Comparison of ENCODE assay signal across 16 cellular contexts in genomic region chr12:11513288-11513687, GRCh38.
DNase-seq lines count a peak whose midpoint lies in the region; ATAC-seq, FAIRE-seq and TF ChIP-seq lines count a peak whose summit lies in the region.
"Had no signal": no experiment of that assay in that cellular context is flagged by ENCODE, and none has a peak within 500 bp of the region (broad histone marks: within the 10 kb centered on the region; RNA-seq: fewer than 3 reads in every experiment).

No MANE protein-coding gene starts in this region.

- WGBS in GM12878 (ENCODE audit: insufficient coverage, insufficient replicate concordance, low lambda C conversion rate, missing lambda C conversion rate): 39% methylated on average over 4 of the region's 4 CpGs
- WGBS in tibial nerve, 2 donors: 34 to 51% methylated on average over 4 of the region's 4 CpGs

- no peaks in the 10 kb centered on the region for H4K20me1 ChIP-seq in GM12878 (ENCODE audit: control insufficient read depth, insufficient read depth)

- no peaks in the 10 kb centered on the region for H3K4me1 Mint-ChIP-seq in osteocyte (ENCODE audit: unreplicated experiment)

- no peaks in the 10 kb centered on the region for H3K9me3 Mint-ChIP-seq in osteocyte (ENCODE audit: unreplicated experiment)
- H3K9me3 Mint-ChIP-seq: stimulated activated naive CD8-positive, alpha-beta T cell treated with anti-CD3 and anti-CD28 coated beads, Interleukin-15, amount 100 ng/mL, for 72 hours had no signal

- no peaks in the 10 kb centered on the region for H3K9me3 ChIP-seq in GM12878 (replicated peaks; ENCODE audit: control insufficient read depth, insufficient read depth, low read length)
- H3K9me3 ChIP-seq in tibial nerve: no peaks in the 10 kb centered on the region

- H3K27me3 Mint-ChIP-seq in osteocyte (ENCODE audit: unreplicated experiment): peaks cover 40% of the 10 kb centered on the region
- H3K27me3 Mint-ChIP-seq: stimulated activated naive CD8-positive, alpha-beta T cell treated with anti-CD3 and anti-CD28 coated beads, Interleukin-15, amount 100 ng/mL, for 72 hours had no signal

- peak; percentile 12 for TF ChIP-seq CTCF in NB4 (IDR thresholded peaks at IDR 0.05; ENCODE audit: low read depth, low read length)
- TF ChIP-seq CTCF in GM12878 (IDR thresholded peaks at IDR 0.05 in 2 of 3, conservative IDR thresholded peaks at IDR 0.05 in 1 of 3; ENCODE audit: control insufficient read depth in 2 of 3, extremely low read depth in 1 of 3, insufficient read depth in 1 of 3, low read depth in 3 of 3, low read length in 3 of 3): 0 out of 6 replicates have a peak, but pooled peaks of 1 of the 3 experiments have one; percentile 11
- TF ChIP-seq CTCF in osteocyte (IDR thresholded peaks at IDR 0.05): no peak
- no peak for TF ChIP-seq CTCF in tibial nerve (IDR thresholded peaks at IDR 0.05)

- TF ChIP-seq POLR2A in NB4 (IDR thresholded peaks at IDR 0.05; ENCODE audit: extremely low read depth, insufficient read length): no peak
- no peak for TF ChIP-seq POLR2A in GM12878 (IDR thresholded peaks at IDR 0.05; ENCODE audit: low read depth, low read length)
- TF ChIP-seq POLR2A in tibial nerve (IDR thresholded peaks at IDR 0.05): no peak

- RAD21 ChIA-PET in GM12878 (lab: Charles Lee; ENCODE audit: unreplicated experiment): no interaction called here

- H3K4me1 ChIP-seq in GM12878 (ENCODE audit: control insufficient read depth, insufficient read depth, low read length) (no peaks in the 10 kb centered on the region), tibial nerve (no peaks in the 10 kb centered on the region)

- no peak overlapping the region for H3K4me3 Mint-ChIP-seq in osteocyte (ENCODE audit: unreplicated experiment)
- H3K4me3 Mint-ChIP-seq: stimulated activated naive CD8-positive, alpha-beta T cell treated with anti-CD3 and anti-CD28 coated beads, Interleukin-15, amount 100 ng/mL, for 72 hours had no signal

- SMC1A ChIA-PET in GM12878 (lab: Charles Lee; ENCODE audit: uncharacterized antibody, unreplicated experiment): interaction anchor here (0.9 to 1.1 kb wide), 2 partner anchors 32 to 77 kb away, joined by 3 to 5 read pairs; no protein-coding TSS in a partner anchor

- peak; percentile 21 for DNase-seq in DMS 273 (lab: John Stamatoyannopoulos, UW; ENCODE audit: unreplicated experiment)
- no peak for DNase-seq in DMS 273 treated with DMSO at 0.1 percent for 48 hours (lab: John Stamatoyannopoulos, UW)
- DNase-seq in NB4 (ENCODE audit: low read depth): peak; percentile 33
- DNase-seq in GM12878 (ENCODE audit: low read depth, low spot score): no peak
- DNase-seq in osteocyte (ENCODE audit: extremely low spot score, unreplicated experiment): peak; percentile 60
- no peak for DNase-seq in tibial nerve (ENCODE audit: low spot score in 2 of 2)
- no peak for DNase-seq in activated naive CD4-positive, alpha-beta T cell (lab: John Stamatoyannopoulos, UW)
- DNase-seq: 8988T; activated CD4-positive, alpha-beta T cell treated with anti-CD3 and anti-CD28 coated beads, Interleukin-2, amount 50 U/mL, for 4 hours; activated naive CD4-positive, alpha-beta T cell treated with Interleukin-2 at 50 U/mL for 16 hours; DND-41; IMR-90; NCI-H2227 treated with DMSO at 0.1 percent for 48 hours; stimulated activated CD4-positive, alpha-beta T cell treated with anti-CD3 and anti-CD28 coated beads, Interleukin-4, amount 100 ng/mL, for 24 hours; stimulated activated naive CD8-positive, alpha-beta T cell treated with anti-CD3 and anti-CD28 coated beads, Interleukin-15, amount 100 ng/mL, for 72 hours had no signal

- H3K79me2 ChIP-seq in GM12878 (ENCODE audit: control insufficient read depth, insufficient read depth, low read length): no peaks in the 10 kb centered on the region

- BruUV-seq in GM12878 (replicated peaks; lab: Mats Ljungman, UMichigan): no TSS peak

- H3K4me3 ChIP-seq in NB4 (ENCODE audit: low read depth, low read length) (no peak overlapping the region), GM12878 (no peak overlapping the region), tibial nerve (no peak overlapping the region)

- FAIRE-seq in GM12878 (lab: Jason Lieb, UNC): no peak

- H3K36me3 ChIP-seq in GM12878 (ENCODE audit: control insufficient read depth in 2 of 2, insufficient read depth in 2 of 2, low read length in 1 of 2) (no peaks in the 10 kb centered on the region), tibial nerve (no peaks in the 10 kb centered on the region)

- H3K9ac ChIP-seq in GM12878 (ENCODE audit: control insufficient read depth, insufficient read depth, low read length): no peak overlapping the region

- intact Hi-C loops in GM12878 (cut with micrococcal nuclease; ENCODE audit: unreplicated experiment): no loop called here

- TF ChIP-seq EP300 in GM12878 (IDR thresholded peaks at IDR 0.05; ENCODE audit: borderline replicate concordance in 1 of 2, control insufficient read depth in 1 of 2, low read depth in 2 of 2, low read length in 2 of 2) (no peak), tibial nerve (IDR thresholded peaks at IDR 0.05) (no peak)

- H3K27ac Mint-ChIP-seq in osteocyte (ENCODE audit: unreplicated experiment): no peak overlapping the region

- POLR2A ChIA-PET in GM12878 (lab: Charles Lee): interaction anchor here (1.1 kb wide), 1 partner anchor 10 kb away, joined by 3 read pairs; no protein-coding TSS in a partner anchor

- no peak for ATAC-seq in GM12878
- ATAC-seq in HG03139 (IDR thresholded peaks at IDR 0.05; ENCODE audit: unreplicated experiment): no peak
- ATAC-seq: stimulated activated naive CD8-positive, alpha-beta T cell treated with anti-CD3 and anti-CD28 coated beads, Interleukin-15, amount 100 ng/mL, for 72 hours had no signal

- CTCF ChIA-PET in GM12878 (lab: Yijun Ruan, JAX): interaction anchor here (0.8 to 1.7 kb wide), 5 partner anchors 21 to 173 kb away, joined by 3 to 8 read pairs (median 4); no protein-coding TSS in a partner anchor

- in situ Hi-C loops in GM12878 (cut with MboI): no loop called here

- H3K36me3 Mint-ChIP-seq in osteocyte (ENCODE audit: unreplicated experiment): no peaks in the 10 kb centered on the region

- H3K27ac ChIP-seq in GM12878 (ENCODE audit: control insufficient read depth, insufficient read depth): no peak overlapping the region
- no peak overlapping the region for H3K27ac ChIP-seq in tibial nerve

- no peak overlapping the region for H2AFZ ChIP-seq in GM12878 (ENCODE audit: control insufficient read depth, low read depth, low read length)

- 0 out of 2 replicates have a peak, but pooled peaks have one; percentile 22 for TF ChIP-seq RAD21 in GM12878 (IDR thresholded peaks at IDR 0.05; ENCODE audit: insufficient read depth, low read depth, low read length)

- H3K4me2 ChIP-seq in GM12878 (ENCODE audit: control insufficient read depth, insufficient read depth): no peak overlapping the region

- H3K27me3 ChIP-seq in GM12878 (replicated peaks in 1 of 2; ENCODE audit: control insufficient read depth in 2 of 2, insufficient read depth in 2 of 2, low read length in 1 of 2): no peaks in the 10 kb centered on the region
- H3K27me3 ChIP-seq in tibial nerve: no peaks in the 10 kb centered on the region

TF ChIP-seq in GM12878, 131 proteins besides CTCF, POLR2A, EP300 and RAD21 (continues in another document):
- TF ChIP-seq EGR1 (IDR thresholded peaks at IDR 0.05; ENCODE audit: borderline replicate concordance in 1 of 2, low read depth in 2 of 2, low read length in 2 of 2): no peak
- no peak for TF ChIP-seq CHD2 (IDR thresholded peaks at IDR 0.05; ENCODE audit: borderline replicate concordance, low read depth, low read length)
- no peak for TF ChIP-seq SRF (IDR thresholded peaks at IDR 0.05; ENCODE audit: low read depth in 2 of 2, low read length in 2 of 2)
- TF ChIP-seq CBX5 (IDR thresholded peaks at IDR 0.05; ENCODE audit: low read depth): no peak
- TF ChIP-seq NBN (IDR thresholded peaks at IDR 0.05): no peak
- no peak for TF ChIP-seq EZH2 (IDR thresholded peaks at IDR 0.05; ENCODE audit: borderline replicate concordance, control insufficient read depth, low read depth, low read length)
- no peak for TF ChIP-seq ZBTB4 (CRISPR knock-in tag; IDR thresholded peaks at IDR 0.05)
- TF ChIP-seq RELA (IDR thresholded peaks at IDR 0.05; ENCODE audit: borderline replicate concordance, partially characterized antibody): no peak
- no peak for TF ChIP-seq NR2C1 (IDR thresholded peaks at IDR 0.05)
- no peak for TF ChIP-seq ATF7 (IDR thresholded peaks at IDR 0.05; ENCODE audit: low read depth)

Comparison
In these comparisons a context has a peak if more than half of its experiments do, and no peak if none do; other contexts are left out.
1. DNase-seq: peak in DMS 273 (single experiment), NB4 (single experiment) and osteocyte (single experiment); none in DMS 273 treated with DMSO at 0.1 percent for 48 hours (single experiment), GM12878 (single experiment), tibial nerve (0 of 2) and activated naive CD4-positive, alpha-beta T cell (0 of 4).